ENCODE assay signal across 13 cellular contexts in genomic region chr21:33763573-33763881, GRCh38.
DNase-seq lines count a peak whose midpoint lies in the region; ATAC-seq and TF ChIP-seq lines count a peak whose summit lies in the region.
"Had no signal": no experiment of that assay in that cellular context is flagged by ENCODE, and none has a peak within 500 bp of the region (broad histone marks: within the 10 kb centered on the region; RNA-seq: fewer than 3 reads in every experiment).

No MANE protein-coding gene starts in this region.

- H3K9me3 ChIP-seq in right lobe of liver (no peaks in the 10 kb centered on the region), subcutaneous abdominal adipose tissue (ENCODE audit: control insufficient read depth in 5 of 5, low read length in 5 of 5) (no peaks in the 10 kb centered on the region)
- no peaks in the 10 kb centered on the region for H3K9me3 ChIP-seq in CD8-positive, alpha-beta T cell (ENCODE audit: low read length)
- H3K9me3 ChIP-seq: BE2C had no signal

- TF ChIP-seq POLR2A in right lobe of liver (IDR thresholded peaks at IDR 0.05): no peak

- ATAC-seq in right lobe of liver: peak; percentile 21 to 74 (median 54)
- no peak for ATAC-seq in CD8-positive, alpha-beta T cell

- WGBS in right lobe of liver (ENCODE audit: insufficient coverage, low coverage, low lambda C conversion rate, missing lambda C conversion rate): 25% methylated on average over 3 of the region's 3 CpGs

- peaks cover 0 to 10% (median 4%) of the 10 kb centered on the region in 4 donors for H3K36me3 ChIP-seq in right lobe of liver
- peaks cover 17 to 38% (median 34%) of the 10 kb centered on the region in 5 donors for H3K36me3 ChIP-seq in subcutaneous abdominal adipose tissue (ENCODE audit: control insufficient read depth in 5 of 5, insufficient read depth in 5 of 5, low read length in 5 of 5)
- no peaks in the 10 kb centered on the region for H3K36me3 ChIP-seq in CD8-positive, alpha-beta T cell (ENCODE audit: insufficient read depth, low read length)

- H3K4me1 Mint-ChIP-seq in HFFc6 (ENCODE audit: low read depth): peaks cover 88% of the 10 kb centered on the region
- peaks cover 21% of the 10 kb centered on the region for H3K4me1 Mint-ChIP-seq in brain
- no peaks in the 10 kb centered on the region for H3K4me1 Mint-ChIP-seq in CD8-positive, alpha-beta T cell (ENCODE audit: low read depth)
- H3K4me1 Mint-ChIP-seq: CD4-positive, alpha-beta memory T cell had no signal

- DNase-seq in HFFc6 (no peak), right lobe of liver (no peak), GF-D8 (lab: John Stamatoyannopoulos, UW) (no peak), NCI-H1930 (lab: John Stamatoyannopoulos, UW) (no peak)
- DNase-seq in CD8-positive, alpha-beta T cell: no peak
- DNase-seq: BE2C; CD4-positive, alpha-beta memory T cell; NCI-H1105 treated with DMSO at 0.1 percent for 48 hours; NCI-H1694 treated with DMSO at 0.1 percent for 48 hours; NCI-H526 treated with DMSO at 0.1 percent for 48 hours; SIG-M5 had no signal

- peak overlapping the region; percentile 93 for H3K27ac Mint-ChIP-seq in HFFc6
- H3K27ac Mint-ChIP-seq in brain: peak overlapping the region in 3 of 5 experiments; percentile 1 to 51 (median 19)
- H3K27ac Mint-ChIP-seq in CD8-positive, alpha-beta T cell: no peak overlapping the region
- H3K27ac Mint-ChIP-seq: CD4-positive, alpha-beta memory T cell had no signal

- H3K4me3 Mint-ChIP-seq in HFFc6 (peak overlapping the region; percentile 86), brain (no peak overlapping the region)
- no peak overlapping the region for H3K4me3 Mint-ChIP-seq in CD8-positive, alpha-beta T cell
- H3K4me3 Mint-ChIP-seq: CD4-positive, alpha-beta memory T cell had no signal

- no peak overlapping the region for H3K4me3 ChIP-seq in right lobe of liver
- H3K4me3 ChIP-seq in subcutaneous abdominal adipose tissue (ENCODE audit: low read depth in 1 of 5, low read length in 5 of 5): no peak overlapping the region
- H3K4me3 ChIP-seq in CD8-positive, alpha-beta T cell (ENCODE audit: low read depth, low read length): no peak overlapping the region

- no peaks in the 10 kb centered on the region for H3K27me3 ChIP-seq in right lobe of liver
- H3K27me3 ChIP-seq in subcutaneous abdominal adipose tissue (ENCODE audit: control insufficient read depth in 5 of 5, insufficient read depth in 4 of 5, low read length in 5 of 5): no peaks in the 10 kb centered on the region
- no peaks in the 10 kb centered on the region for H3K27me3 ChIP-seq in CD8-positive, alpha-beta T cell (ENCODE audit: insufficient read depth, low read length)
- H3K27me3 ChIP-seq: BE2C had no signal

- H3K27me3 Mint-ChIP-seq in HFFc6 (ENCODE audit: insufficient read depth) (peaks cover 3% of the 10 kb centered on the region; the same call in 1 of the 2 replicates), brain (peaks cover 3% of the 10 kb centered on the region)
- no peaks in the 10 kb centered on the region for H3K27me3 Mint-ChIP-seq in CD8-positive, alpha-beta T cell (ENCODE audit: low read depth)
- H3K27me3 Mint-ChIP-seq: CD4-positive, alpha-beta memory T cell had no signal

- intact Hi-C loops in right lobe of liver (cut with DNase I): no loop called here
- intact Hi-C loops in CD8-positive, alpha-beta T cell (cut with DNase I, micrococcal nuclease): no loop called here

- TF ChIP-seq CTCF in HFFc6 (IDR thresholded peaks at IDR 0.05) (no peak), brain (conservative IDR thresholded peaks at IDR 0.05) (no peak), right lobe of liver (IDR thresholded peaks at IDR 0.05) (no peak)
- no peak for TF ChIP-seq CTCF in CD8-positive, alpha-beta T cell (IDR thresholded peaks at IDR 0.05)

- peaks cover 0 to 37% (median 14%) of the 10 kb centered on the region in 4 donors for H3K4me1 ChIP-seq in right lobe of liver
- peaks cover 0 to 31% (median 24%) of the 10 kb centered on the region in 5 donors for H3K4me1 ChIP-seq in subcutaneous abdominal adipose tissue (ENCODE audit: control insufficient read depth in 5 of 5, insufficient read depth in 5 of 5, low read length in 5 of 5)
- H3K4me1 ChIP-seq in CD8-positive, alpha-beta T cell (ENCODE audit: insufficient read depth, low read length): no peaks in the 10 kb centered on the region

- POLR2A ChIA-PET in CD8-positive, alpha-beta T cell (lab: Charles Lee): no interaction called here

- CTCF ChIA-PET in CD8-positive, alpha-beta T cell (lab: Charles Lee): no interaction called here

- no peaks in the 10 kb centered on the region for H3K9me3 Mint-ChIP-seq in HFFc6
- no peaks in the 10 kb centered on the region for H3K9me3 Mint-ChIP-seq in brain
- no peaks in the 10 kb centered on the region for H3K9me3 Mint-ChIP-seq in CD8-positive, alpha-beta T cell
- H3K9me3 Mint-ChIP-seq: CD4-positive, alpha-beta memory T cell had no signal

- no peak overlapping the region for H3K9ac ChIP-seq in subcutaneous abdominal adipose tissue (ENCODE audit: low read length in 5 of 5)

- H3K36me3 Mint-ChIP-seq in HFFc6 (ENCODE audit: low read depth): peaks cover 44% of the 10 kb centered on the region
- peaks cover 61% of the 10 kb centered on the region for H3K36me3 Mint-ChIP-seq in brain
- no peaks in the 10 kb centered on the region for H3K36me3 Mint-ChIP-seq in CD8-positive, alpha-beta T cell

- peak overlapping the region in 2 of 3 donors; percentile 64 to 78 for H3K27ac ChIP-seq in right lobe of liver
- peak overlapping the region; percentile 32 for H3K27ac ChIP-seq in subcutaneous abdominal adipose tissue (ENCODE audit: low read depth, low read length)
- H3K27ac ChIP-seq in CD8-positive, alpha-beta T cell (ENCODE audit: low read depth, low read length): no peak overlapping the region
